In the genomic region with DNA sequence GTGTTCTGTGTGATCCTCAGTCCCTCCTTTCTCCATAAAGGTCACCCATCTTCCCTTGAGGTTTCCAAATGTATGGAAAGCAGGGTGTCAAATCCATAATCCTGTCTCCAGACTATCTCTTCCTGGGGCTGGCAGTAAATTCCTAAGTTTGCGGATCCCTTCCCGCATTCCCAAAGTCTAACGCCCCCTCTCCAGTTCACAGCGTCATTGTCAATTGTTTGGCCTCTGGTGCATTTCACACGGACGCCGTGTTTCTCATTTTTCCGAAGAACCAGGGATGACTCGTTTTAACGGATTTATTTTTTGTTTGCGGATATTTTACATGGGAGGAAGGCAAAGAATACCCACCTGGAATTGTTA, we compare ENCODE assay signal across 8 cellular contexts. TPM values are rescaled to one million over a fixed set of nuclear protein-coding genes. Genes with fewer than 3 reads are reported as not detected.
DNase-seq lines count a peak whose midpoint lies in the region; ATAC-seq, FAIRE-seq and TF ChIP-seq lines count a peak whose summit lies in the region.

No MANE protein-coding gene starts in this region.

- H4K20me1 ChIP-seq in BLaER1 treated with 17β-estradiol and CSF1 and Interleukin-3, amounts not matched to agents 10 nM and 100 nM, result no peaks in the 10 kb centered on the region

- H3K4me3 Mint-ChIP-seq in T-helper 17 cell, result peak overlapping the region; percentile 65

- H3K4me3 ChIP-seq in BLaER1 treated with 17β-estradiol and CSF1 and Interleukin-3, amounts not matched to agents 10 nM and 100 nM, result peak overlapping the region in 7 of 10 experiments; percentile 24 to 38 (median 26); a peak in 9 of 20 replicates
- H3K4me3 ChIP-seq in esophagus squamous epithelium (peak overlapping the region; percentile 38 to 68 (median 56)), parathyroid adenoma (ENCODE audit: low read depth, low read length) (peak overlapping the region; percentile 77)

- TF ChIP-seq POLR2A in esophagus squamous epithelium (IDR thresholded peaks at IDR 0.05), result no peak

- H3K9me3 ChIP-seq in BLaER1 treated with 17β-estradiol and CSF1 and Interleukin-3, amounts not matched to agents 10 nM and 100 nM (replicated peaks in 1 of 11), result peaks cover 100% of the 10 kb centered on the region in 11 experiments
- H3K9me3 ChIP-seq in T-helper 17 cell (ENCODE audit: control insufficient read depth, low read length, poor library complexity, severe bottlenecking) (peaks cover 8% of the 10 kb centered on the region), esophagus squamous epithelium (peaks cover 0 to 83% (median 40%) of the 10 kb centered on the region in 3 donors), parathyroid adenoma (ENCODE audit: control insufficient read depth, low read length) (no peaks in the 10 kb centered on the region)

- ATAC-seq in T-helper 17 cell (no peak), HG03196 (IDR thresholded peaks at IDR 0.05; ENCODE audit: unreplicated experiment) (no peak)

- no peaks in the 10 kb centered on the region for H3K4me1 Mint-ChIP-seq in T-helper 17 cell

- peak overlapping the region; percentile 55 for H2AFZ ChIP-seq in parathyroid adenoma

- FAIRE-seq in frontal cortex (lab: Jason Lieb, UNC), result no peak

- H3K4me2 ChIP-seq in BLaER1 treated with 17β-estradiol and CSF1 and Interleukin-3, amounts not matched to agents 10 nM and 100 nM, result no peak overlapping the region
- H3K4me2 ChIP-seq in parathyroid adenoma (ENCODE audit: low read length), result peak overlapping the region; percentile 90

- TF ChIP-seq CTCF in esophagus squamous epithelium (IDR thresholded peaks at IDR 0.05) (no peak), parathyroid adenoma (IDR thresholded peaks at IDR 0.05) (no peak)

- WGBS in esophagus squamous epithelium, 2 donors, result 4 to 27% methylated on average over 11 of the region's 11 CpGs

- peaks cover 77 to 99% (median 91%) of the 10 kb centered on the region in 11 experiments for H3K36me3 ChIP-seq in BLaER1 treated with 17β-estradiol and CSF1 and Interleukin-3, amounts not matched to agents 10 nM and 100 nM
- H3K36me3 ChIP-seq in esophagus squamous epithelium, result peaks cover 0 to 29% (median 0%) of the 10 kb centered on the region in 3 donors
- H3K36me3 ChIP-seq in parathyroid adenoma (ENCODE audit: control insufficient read depth, insufficient read depth, low read length), result no peaks in the 10 kb centered on the region

- DNase-seq in T-helper 17 cell (no peak), esophagus squamous epithelium (lab: John Stamatoyannopoulos, UW) (no peak), HuH-7.5 (ENCODE audit: low spot score) (no peak), frontal cortex (ENCODE audit: low spot score in 2 of 2) (no peak), Kasumi-1 (lab: John Stamatoyannopoulos, UW) (no peak)

- no peak overlapping the region for H3K27ac ChIP-seq in BLaER1 treated with 17β-estradiol and CSF1 and Interleukin-3, amounts not matched to agents 10 nM and 100 nM
- H3K27ac ChIP-seq in esophagus squamous epithelium (peak overlapping the region; percentile 24 to 80 (median 73)), parathyroid adenoma (no peak overlapping the region)

- no peak overlapping the region for H3K27ac Mint-ChIP-seq in T-helper 17 cell

- H3K27me3 ChIP-seq in BLaER1 treated with 17β-estradiol and CSF1 and Interleukin-3, amounts not matched to agents 10 nM and 100 nM, result no peaks in the 10 kb centered on the region
- H3K27me3 ChIP-seq in esophagus squamous epithelium (no peaks in the 10 kb centered on the region), parathyroid adenoma (ENCODE audit: control insufficient read depth, insufficient read depth, low read length) (no peaks in the 10 kb centered on the region)

- no peaks in the 10 kb centered on the region for H3K79me2 ChIP-seq in parathyroid adenoma

- H3K4me1 ChIP-seq in BLaER1 treated with 17β-estradiol and CSF1 and Interleukin-3, amounts not matched to agents 10 nM and 100 nM, result 0 out of 20 replicates have a peak, but pooled peaks cover 0 to 4% (median 0%) of the 10 kb centered on the region in 10 experiments
- peaks cover 0 to 12% (median 5%) of the 10 kb centered on the region in 3 donors for H3K4me1 ChIP-seq in esophagus squamous epithelium
- H3K4me1 ChIP-seq in parathyroid adenoma, result no peaks in the 10 kb centered on the region

- no peaks in the 10 kb centered on the region for H3K36me3 Mint-ChIP-seq in T-helper 17 cell (ENCODE audit: low read depth)

- H3K27me3 Mint-ChIP-seq in T-helper 17 cell, result no peaks in the 10 kb centered on the region

- H3K9ac ChIP-seq in BLaER1 treated with 17β-estradiol and CSF1 and Interleukin-3, amounts not matched to agents 10 nM and 100 nM, result no peak overlapping the region
- no peak overlapping the region for H3K9ac ChIP-seq in parathyroid adenoma

- intact Hi-C loops in esophagus squamous epithelium (cut with DNase I), result no loop called here

RNA-seq across cellular contexts. Expression of a gene that starts 32.6 kb away (rescaled TPM):
- total RNA-seq in T-helper 17 cell, result 10 to 100 TPM; 26.9 to 32.0 TPM
- 10 to 100 TPM in 1 of 4 donors, 1 to 10 TPM in 3; 1.6 to 10.9 (median 5.0) TPM for total RNA-seq in esophagus squamous epithelium
- 25.7 TPM for total RNA-seq in frontal cortex

RNA-seq across cellular contexts. Expression of a gene that starts 38.9 kb away (rescaled TPM):
- total RNA-seq in T-helper 17 cell (1 to 10 TPM in 1 of 2 donors, under 1 TPM in 1; 0.75 to 1.4 TPM), esophagus squamous epithelium (1 to 10 TPM; 2.0 to 6.7 (median 5.0) TPM), frontal cortex (29.3 TPM)

RNA-seq across cellular contexts. Expression of a gene that starts 55.3 kb away (rescaled TPM):
- total RNA-seq in T-helper 17 cell (1 to 10 TPM; 1.3 to 1.6 TPM), esophagus squamous epithelium (1 to 10 TPM; 2.6 to 5.2 (median 3.8) TPM), frontal cortex (6.1 TPM)

Comparison
In these comparisons a context has a peak if more than half of its experiments do, and no peak if none do; other contexts are left out.
1. H3K27ac ChIP-seq: peak in esophagus squamous epithelium (4 of 4); none in BLaER1 treated with 17β-estradiol and CSF1 and Interleukin-3, amounts not matched to agents 10 nM and 100 nM (0 of 11) and parathyroid adenoma (single experiment).
2. H3K4me3 ChIP-seq: peak in every context shown above with its lines; median percentile 77 in parathyroid adenoma; 56 in esophagus squamous epithelium; 26 in BLaER1 treated with 17β-estradiol and CSF1 and Interleukin-3, amounts not matched to agents 10 nM and 100 nM.